Comparison of ENCODE assay signal across 17 cellular contexts in the genomic region with DNA sequence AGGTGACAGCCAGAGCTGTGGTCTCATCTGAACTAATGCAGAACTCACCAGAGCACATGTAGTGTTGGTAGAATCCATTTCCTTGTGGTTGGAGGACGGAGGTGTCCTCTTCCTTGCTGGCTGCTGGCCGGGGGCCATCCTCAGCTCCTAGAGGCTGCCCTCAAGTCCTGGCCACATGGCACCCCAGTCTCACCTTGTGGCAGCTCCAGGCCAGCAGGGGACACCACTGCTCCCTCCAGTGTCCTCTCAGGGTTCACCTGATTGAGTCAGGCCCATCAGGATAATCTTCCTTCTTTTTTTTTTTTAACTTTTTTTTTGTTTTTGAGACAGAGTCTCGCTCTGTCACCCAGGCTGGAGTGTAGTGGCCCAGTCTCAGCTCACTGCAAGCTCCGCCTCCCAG. TPM values are rescaled to one million over a fixed set of nuclear protein-coding genes. Genes with fewer than 3 reads are reported as not detected.
DNase-seq lines count a peak whose midpoint lies in the region; TF ChIP-seq lines count a peak whose summit lies in the region.
"Had no signal": no experiment of that assay in that cellular context is flagged by ENCODE, and none has a peak within 500 bp of the region (broad histone marks: within the 10 kb centered on the region; RNA-seq: fewer than 3 reads in every experiment).

No MANE protein-coding gene starts in this region.

- H2AFZ ChIP-seq in OCI-LY3 (ENCODE audit: low read depth, low read length), result no peak overlapping the region

- H3K4me1 ChIP-seq in OCI-LY3 (ENCODE audit: low read length), result no peaks in the 10 kb centered on the region
- H3K4me1 ChIP-seq in CD8-positive, alpha-beta memory T cell (ENCODE audit: insufficient read depth, low read length), result no peaks in the 10 kb centered on the region

- no peak overlapping the region for H3K4me3 Mint-ChIP-seq in CD8-positive, alpha-beta memory T cell
- H3K4me3 Mint-ChIP-seq: activated CD4-positive, alpha-beta T cell treated with anti-CD3 and anti-CD28 coated beads, Interleukin-2, amount 10 ng/mL, durations not matched to agents 7 days and 5 days; stimulated activated memory B cell treated with anti-CD40 and anti-IgM and Interleukin-4, amounts not matched to agents 10 μg/mL and 1 μg/mL and 100 μg/mL, for 72 hours had no signal

- CTCF ChIA-PET in AG04450 (lab: Charles Lee), result interaction anchor here (1.2 to 4.8 kb wide), 4 partner anchors 14 to 98 kb away, joined by 3 to 41 read pairs (median 22); no protein-coding TSS in a partner anchor
- CTCF ChIA-PET in CD8-positive, alpha-beta memory T cell (lab: Charles Lee), result no interaction called here

- H3K4me2 ChIP-seq in OCI-LY3 (ENCODE audit: low read length), result no peak overlapping the region

- H3K27me3 ChIP-seq in AG04450 (ENCODE audit: control insufficient read depth, insufficient read depth, low read length) (peaks cover under 1% of the 10 kb centered on the region), OCI-LY3 (ENCODE audit: low read depth, low read length) (no peaks in the 10 kb centered on the region; the same call in 1 of the 2 replicates)
- H3K27me3 ChIP-seq in CD8-positive, alpha-beta memory T cell (ENCODE audit: insufficient read depth, low read length, poor library complexity, severe bottlenecking), result no peaks in the 10 kb centered on the region
- H3K27me3 ChIP-seq: vagina had no signal

- no peak overlapping the region for H3K27ac ChIP-seq in AG04450 (ENCODE audit: low read depth, low read length)
- no peak overlapping the region for H3K27ac ChIP-seq in OCI-LY3 (ENCODE audit: low read length)
- no peak overlapping the region for H3K27ac ChIP-seq in CD8-positive, alpha-beta memory T cell (ENCODE audit: low read depth, low read length)
- H3K27ac ChIP-seq: RWPE1, vagina had no signal

- POLR2A ChIA-PET in AG04450 (lab: Yijun Ruan, JAX), result no interaction called here
- POLR2A ChIA-PET in CD8-positive, alpha-beta memory T cell (lab: Charles Lee), result no interaction called here

- TF ChIP-seq CTCF in AG04450 (IDR thresholded peaks at IDR 0.05; ENCODE audit: low read depth, low read length), result peak; percentile 22; the same call in 1 of the 2 replicates
- peak; percentile 45 for TF ChIP-seq CTCF in GM12865 (IDR thresholded peaks at IDR 0.05; ENCODE audit: insufficient read depth, low read depth, low read length, missing control alignments)
- peak; percentile 26 for TF ChIP-seq CTCF in OCI-LY3 (IDR thresholded peaks at IDR 0.05; ENCODE audit: low read depth, low read length)
- TF ChIP-seq CTCF in fibroblast of pulmonary artery (IDR thresholded peaks at IDR 0.05; ENCODE audit: low read length, missing control alignments), result peak; percentile 12

- peaks cover 0 to 4% (median 0%) of the 10 kb centered on the region in 3 donors for H3K36me3 Mint-ChIP-seq in CD8-positive, alpha-beta memory T cell

- no peaks in the 10 kb centered on the region for H4K20me1 ChIP-seq in OCI-LY3 (ENCODE audit: insufficient read depth, low read length)

- H3K9me3 ChIP-seq in AG04450 (ENCODE audit: control insufficient read depth, insufficient read depth, low read length), result no peaks in the 10 kb centered on the region
- no peaks in the 10 kb centered on the region for H3K9me3 ChIP-seq in OCI-LY3 (ENCODE audit: insufficient read depth, low read length)
- H3K9me3 ChIP-seq in CD8-positive, alpha-beta memory T cell (ENCODE audit: low read length), result no peaks in the 10 kb centered on the region
- H3K9me3 ChIP-seq: vagina had no signal

- no peaks in the 10 kb centered on the region for H3K36me3 ChIP-seq in OCI-LY3 (replicated peaks; ENCODE audit: low read depth, low read length)
- no peaks in the 10 kb centered on the region for H3K36me3 ChIP-seq in CD8-positive, alpha-beta memory T cell (ENCODE audit: insufficient read depth, low read length)
- H3K36me3 ChIP-seq: vagina had no signal

- H3K4me1 Mint-ChIP-seq in CD8-positive, alpha-beta memory T cell, result no peaks in the 10 kb centered on the region
- H3K4me1 Mint-ChIP-seq: activated CD4-positive, alpha-beta T cell treated with anti-CD3 and anti-CD28 coated beads, Interleukin-2, amount 10 ng/mL, durations not matched to agents 7 days and 5 days; stimulated activated memory B cell treated with anti-CD40 and anti-IgM and Interleukin-4, amounts not matched to agents 10 μg/mL and 1 μg/mL and 100 μg/mL, for 72 hours had no signal

- no peak overlapping the region for H3K27ac Mint-ChIP-seq in CD8-positive, alpha-beta memory T cell
- H3K27ac Mint-ChIP-seq: activated CD4-positive, alpha-beta T cell treated with anti-CD3 and anti-CD28 coated beads, Interleukin-2, amount 10 ng/mL, durations not matched to agents 7 days and 5 days; stimulated activated memory B cell treated with anti-CD40 and anti-IgM and Interleukin-4, amounts not matched to agents 10 μg/mL and 1 μg/mL and 100 μg/mL, for 72 hours had no signal

- H3K79me2 ChIP-seq in OCI-LY3 (ENCODE audit: low read length), result no peaks in the 10 kb centered on the region

- no peaks in the 10 kb centered on the region for H3K9me3 Mint-ChIP-seq in CD8-positive, alpha-beta memory T cell
- H3K9me3 Mint-ChIP-seq: activated CD4-positive, alpha-beta T cell treated with anti-CD3 and anti-CD28 coated beads, Interleukin-2, amount 10 ng/mL, durations not matched to agents 7 days and 5 days; stimulated activated memory B cell treated with anti-CD40 and anti-IgM and Interleukin-4, amounts not matched to agents 10 μg/mL and 1 μg/mL and 100 μg/mL, for 72 hours had no signal

- DNase-seq in AG04450 (ENCODE audit: low read depth, low spot score) (no peak), GM12865 (ENCODE audit: low read depth) (peak; percentile 27), fibroblast of pulmonary artery (ENCODE audit: low read depth) (no peak), C1 segment of cervical spinal cord (lab: John Stamatoyannopoulos, UW) (no peak), NCI-H2171 (lab: John Stamatoyannopoulos, UW) (no peak), NCI-H345 (lab: John Stamatoyannopoulos, UW) (no peak)
- DNase-seq in CD8-positive, alpha-beta memory T cell, result no peak
- DNase-seq: activated CD4-positive, alpha-beta T cell treated with anti-CD3 and anti-CD28 coated beads, Interleukin-2, amount 10 ng/mL, durations not matched to agents 7 days and 5 days; effector memory CD4-positive, alpha-beta T cell; MV-4-11; NCI-H510A; stimulated activated CD4-positive, alpha-beta T cell treated with anti-CD3 and anti-CD28 coated beads, Interleukin-4, amount 100 ng/mL, for 4 hours had no signal

- peaks cover 7 to 24% of the 10 kb centered on the region in 2 donors for H3K27me3 Mint-ChIP-seq in CD8-positive, alpha-beta memory T cell

- no peak overlapping the region for H3K9ac ChIP-seq in OCI-LY3 (ENCODE audit: low read length)

- H3K4me3 ChIP-seq in AG04450 (ENCODE audit: low read depth, low read length) (no peak overlapping the region), GM12865 (ENCODE audit: low read depth, low read length) (no peak overlapping the region), OCI-LY3 (ENCODE audit: low read length) (no peak overlapping the region), fibroblast of pulmonary artery (replicated peaks; ENCODE audit: low read depth, low read length) (no peak overlapping the region)
- H3K4me3 ChIP-seq in CD8-positive, alpha-beta memory T cell (ENCODE audit: low read length), result no peak overlapping the region
- H3K4me3 ChIP-seq: vagina had no signal

RNA-seq across cellular contexts. Expression of a gene that starts 2.9 kb away (rescaled TPM):
- polyA plus RNA-seq in AG04450 (2011; rRNA removed), result 0.38 and 0.52 TPM in 2 replicates
- 0.51 and 1.00 TPM in 2 replicates for polyA minus RNA-seq in AG04450 (2011; rRNA and poly(A)+ RNA removed)
- total RNA-seq in CD8-positive, alpha-beta memory T cell, result under 1 TPM; 0.11 TPM
- polyA plus RNA-seq in CD8-positive, alpha-beta memory T cell, result not detected
- total RNA-seq: kidney epithelial cell had no signal
